Comparison of ENCODE assay signal across 10 cellular contexts in genomic region chrX:149505671-149506070, GRCh38. TPM values are rescaled to one million over a fixed set of nuclear protein-coding genes. Genes with fewer than 3 reads are reported as not detected.
DNase-seq lines count a peak whose midpoint lies in the region; ATAC-seq, FAIRE-seq and TF ChIP-seq lines count a peak whose summit lies in the region.
"Had no signal": no experiment of that assay in that cellular context is flagged by ENCODE, and none has a peak within 500 bp of the region (broad histone marks: within the 10 kb centered on the region; RNA-seq: fewer than 3 reads in every experiment).

No MANE protein-coding gene starts in this region.

- DNase-seq in GM23248 (no peak), SJCRH30 (no peak), foreskin fibroblast (no peak), gastrocnemius medialis (no peak), NCI-H1048 (lab: John Stamatoyannopoulos, UW) (no peak), SW 1271 (lab: John Stamatoyannopoulos, UW) (no peak), RCC 7860 (ENCODE audit: low spot score) (no peak), NCI-H524 treated with DMSO at 0.1 percent for 48 hours (lab: John Stamatoyannopoulos, UW) (no peak)

- no peaks in the 10 kb centered on the region for H4K20me1 ChIP-seq in GM23248 (ENCODE audit: insufficient read depth)

- H3K9me3 ChIP-seq in GM23248 (ENCODE audit: low read depth) (no peaks in the 10 kb centered on the region), SJCRH30 (replicated peaks) (no peaks in the 10 kb centered on the region), gastrocnemius medialis (no peaks in the 10 kb centered on the region)

- H3K4me3 ChIP-seq in GM23248, result peak overlapping the region; percentile 81
- peak overlapping the region; percentile 63 for H3K4me3 ChIP-seq in SJCRH30
- H3K4me3 ChIP-seq in foreskin fibroblast (ENCODE audit: low read depth in 1 of 2, low read length in 2 of 2), result peak overlapping the region; percentile 42 to 66
- peak overlapping the region; percentile 63 to 79 (median 72) for H3K4me3 ChIP-seq in gastrocnemius medialis

- H3K4me2 ChIP-seq in GM23248 (ENCODE audit: unreplicated experiment), result peak overlapping the region; percentile 80

- no peak for FAIRE-seq in RCC 7860 (lab: Jason Lieb, UNC)

- H3K4me1 ChIP-seq in GM23248 (ENCODE audit: insufficient read depth), result no peaks in the 10 kb centered on the region
- H3K4me1 ChIP-seq in SJCRH30, result peaks cover 5% of the 10 kb centered on the region; the same call in 1 of the 2 replicates
- H3K4me1 ChIP-seq in gastrocnemius medialis, result peaks cover 2 to 8% of the 10 kb centered on the region in 2 donors

- H2AFZ ChIP-seq in GM23248, result 0 out of 2 replicates have a peak overlapping the region, but pooled peaks have one; percentile 39

- no peak for TF ChIP-seq POLR2A in gastrocnemius medialis (IDR thresholded peaks at IDR 0.05)

- H3K9me2 ChIP-seq in GM23248 (ENCODE audit: insufficient read depth), result no peaks in the 10 kb centered on the region

- in situ Hi-C loops in GM23248 (cut with MboI) (no loop called here), gastrocnemius medialis (cut with MboI; ENCODE audit: low sequenced_read_pairs in 4 of 4) (loop anchor here in 2 of 4 donors (25.0 kb wide), 2 partner anchors 107 to 1207 kb away; no protein-coding TSS in a partner anchor)

- ATAC-seq in gastrocnemius medialis, result no peak

- H3K27ac ChIP-seq in GM23248 (peak overlapping the region; percentile 93; the same call in 1 of the 2 replicates), SJCRH30 (no peak overlapping the region), gastrocnemius medialis (peak overlapping the region; percentile 86 to 89 (median 86))

- H3F3A ChIP-seq in GM23248 (ENCODE audit: insufficient read depth), result no peaks in the 10 kb centered on the region

- no peaks in the 10 kb centered on the region for H3K27me3 ChIP-seq in GM23248 (replicated peaks; ENCODE audit: insufficient read depth)
- no peaks in the 10 kb centered on the region for H3K27me3 ChIP-seq in SJCRH30
- H3K27me3 ChIP-seq in gastrocnemius medialis, result no peaks in the 10 kb centered on the region

- H3K9ac ChIP-seq in GM23248, result peak overlapping the region; percentile 96

- intact Hi-C loops in gastrocnemius medialis (cut with DNase I; ENCODE audit: low total_unique reads), result loop anchor here (1.0 kb wide), 1 partner anchor 35 kb away; no protein-coding TSS in a partner anchor

- TF ChIP-seq CTCF in foreskin fibroblast (IDR thresholded peaks at IDR 0.05; ENCODE audit: low read depth, low read length), result no peak
- TF ChIP-seq CTCF in gastrocnemius medialis (IDR thresholded peaks at IDR 0.05 in 4 of 5, conservative IDR thresholded peaks at IDR 0.05 in 1 of 5), result no peak

- WGBS in GM23248 (ENCODE audit: low coverage in 1 of 2, low lambda C conversion rate in 2 of 2, missing lambda C conversion rate in 2 of 2), 2 experiments, result 76 to 84% methylated on average over 7 to 9 of the region's 9 CpGs

- peaks cover 3% of the 10 kb centered on the region; the same call in 1 of the 2 replicates for H3K36me3 ChIP-seq in GM23248 (ENCODE audit: low read depth)
- no peaks in the 10 kb centered on the region for H3K36me3 ChIP-seq in SJCRH30
- peaks cover 0 to 8% of the 10 kb centered on the region in 2 donors for H3K36me3 ChIP-seq in gastrocnemius medialis

- H3K79me2 ChIP-seq in GM23248 (ENCODE audit: insufficient read depth), result peaks cover 9% of the 10 kb centered on the region

RNA-seq across cellular contexts. Expression of gene IDS, which starts 0.6 kb away (rescaled TPM):
- total RNA-seq in GM23248 (2014; rRNA removed; shearing (Covaris generic)), result 38.2 and 47.7 TPM in 2 replicates
- polyA plus RNA-seq in GM23248 (2016; fragmentation: Nextera tagmentation; extraction: Ambion mirVana), result 78.4 and 79.5 TPM in 2 replicates
- 17.0 and 20.0 TPM in 2 replicates for total RNA-seq in SJCRH30 (2014; rRNA removed; shearing (Covaris generic))
- total RNA-seq in gastrocnemius medialis, result 10 to 100 TPM; 28.4 to 44.2 (median 33.7) TPM

RNA-seq across cellular contexts. Expression of gene EOLA1, which starts 35.1 kb away (rescaled TPM):
- total RNA-seq in GM23248 (2014; rRNA removed; shearing (Covaris generic)), result 10.4 and 10.6 TPM in 2 replicates
- polyA plus RNA-seq in GM23248 (2016; fragmentation: Nextera tagmentation; extraction: Ambion mirVana), result 12.0 and 12.3 TPM in 2 replicates
- total RNA-seq in SJCRH30 (2014; rRNA removed; shearing (Covaris generic)), result 10.9 and 11.1 TPM in 2 replicates
- total RNA-seq in gastrocnemius medialis, result 10 to 100 TPM in 3 of 4 donors, 1 to 10 TPM in 1; 9.3 to 17.5 (median 12.1) TPM

RNA-seq across cellular contexts. Expression of gene HSFX3, which starts 44.1 kb away (rescaled TPM):
- not detected in 2 replicates for total RNA-seq in GM23248 (2014; rRNA removed; shearing (Covaris generic))
- not detected in 2 replicates for polyA plus RNA-seq in GM23248 (2016; fragmentation: Nextera tagmentation; extraction: Ambion mirVana)
- total RNA-seq in SJCRH30 (2014; rRNA removed; shearing (Covaris generic)), result not detected in 2 replicates
- total RNA-seq in gastrocnemius medialis, result not detected
- total RNA-seq: lung, M059J had no signal
- polyA plus RNA-seq: lung had no signal
